Comparison of ENCODE assay signal across 8 cellular contexts in genomic region chr6:149964243-149965190, GRCh38. TPM values are rescaled to one million over a fixed set of nuclear protein-coding genes. Genes with fewer than 3 reads are reported as not detected.
DNase-seq lines count a peak whose midpoint lies in the region; ATAC-seq and TF ChIP-seq lines count a peak whose summit lies in the region.

No MANE protein-coding gene starts in this region.

- peaks cover 98% of the 10 kb centered on the region for H3K27me3 ChIP-seq in HUES6 (ENCODE audit: control insufficient read depth, insufficient read depth, low read length)
- peaks cover 0 to 2% of the 10 kb centered on the region in 2 donors for H3K27me3 ChIP-seq in aorta (ENCODE audit: control insufficient read depth in 1 of 2, insufficient read depth in 2 of 2, low read length in 1 of 2)

- H3K27ac ChIP-seq in HUES6 (ENCODE audit: low read depth, low read length) (no peak overlapping the region), aorta (ENCODE audit: low read depth in 1 of 2, low read length in 2 of 2) (no peak overlapping the region)

- H3K36me3 Mint-ChIP-seq in activated naive CD8-positive, alpha-beta T cell: peaks cover 2% of the 10 kb centered on the region
- H3K36me3 Mint-ChIP-seq in stimulated activated effector memory CD8-positive, alpha-beta T cell treated with anti-CD3 and anti-CD28 coated beads, Interleukin-12 subunit alpha, Interleukin-12 subunit beta, amount 100 ng/mL, for 72 hours: peaks cover 28% of the 10 kb centered on the region

- WGBS in aorta, 2 donors: 2% methylated on average over 111 to 113 of the region's 115 CpGs

- H3K4me1 Mint-ChIP-seq in activated naive CD8-positive, alpha-beta T cell (ENCODE audit: low read depth): peaks cover 23% of the 10 kb centered on the region
- peaks cover 35% of the 10 kb centered on the region for H3K4me1 Mint-ChIP-seq in stimulated activated effector memory CD8-positive, alpha-beta T cell treated with anti-CD3 and anti-CD28 coated beads, Interleukin-12 subunit alpha, Interleukin-12 subunit beta, amount 100 ng/mL, for 72 hours

- peaks cover 49% of the 10 kb centered on the region for H3K27me3 Mint-ChIP-seq in activated naive CD8-positive, alpha-beta T cell

- peak overlapping the region; percentile 60 for H3K4me3 ChIP-seq in AG09309 (ENCODE audit: control insufficient read depth, low read depth, low read length)
- peak overlapping the region; percentile 74 for H3K4me3 ChIP-seq in HUES6 (ENCODE audit: low read depth, low read length)
- peak overlapping the region; percentile 62 for H3K4me3 ChIP-seq in iPS-18c (ENCODE audit: insufficient read depth, low read depth, low read length)
- H3K4me3 ChIP-seq in aorta (ENCODE audit: low read length in 2 of 2): no peak overlapping the region

- peak overlapping the region; percentile 72 for H3K9ac ChIP-seq in HUES6 (ENCODE audit: low read length)

- TF ChIP-seq CTCF in AG09309 (IDR thresholded peaks at IDR 0.05; ENCODE audit: control insufficient read depth, insufficient read depth, low read depth, low read length, missing control alignments): no peak

- intact Hi-C loops in aorta (cut with DNase I): no loop called here

- no peaks in the 10 kb centered on the region for H3K9me3 Mint-ChIP-seq in activated naive CD8-positive, alpha-beta T cell (ENCODE audit: low read depth)
- no peaks in the 10 kb centered on the region for H3K9me3 Mint-ChIP-seq in stimulated activated effector memory CD8-positive, alpha-beta T cell treated with anti-CD3 and anti-CD28 coated beads, Interleukin-12 subunit alpha, Interleukin-12 subunit beta, amount 100 ng/mL, for 72 hours

- H3K4me1 ChIP-seq in HUES6 (ENCODE audit: control insufficient read depth, insufficient read depth, low read length) (peaks cover 10% of the 10 kb centered on the region), aorta (ENCODE audit: control insufficient read depth in 1 of 2, insufficient read depth in 2 of 2, low read length in 2 of 2) (no peaks in the 10 kb centered on the region)

- no peak for ATAC-seq in stimulated activated effector memory CD8-positive, alpha-beta T cell treated with anti-CD3 and anti-CD28 coated beads, Interleukin-12 subunit alpha, Interleukin-12 subunit beta, amount 100 ng/mL, for 72 hours
- no peak for ATAC-seq in aorta (ENCODE audit: low FRiP score)

- H3K9me3 ChIP-seq in HUES6 (ENCODE audit: control insufficient read depth, insufficient read depth, low read depth, low read length) (no peaks in the 10 kb centered on the region), iPS-18c (ENCODE audit: control insufficient read depth, insufficient read depth, low read length) (peaks cover 5% of the 10 kb centered on the region), aorta (ENCODE audit: control insufficient read depth, low read length) (no peaks in the 10 kb centered on the region)

- H3K36me3 ChIP-seq in HUES6 (ENCODE audit: control insufficient read depth, insufficient read depth, low read length) (no peaks in the 10 kb centered on the region), aorta (ENCODE audit: control insufficient read depth in 1 of 2, insufficient read depth in 2 of 2, low read length in 1 of 2) (no peaks in the 10 kb centered on the region)

- H3K27ac Mint-ChIP-seq in activated naive CD8-positive, alpha-beta T cell: peak overlapping the region; percentile 76
- H3K27ac Mint-ChIP-seq in stimulated activated effector memory CD8-positive, alpha-beta T cell treated with anti-CD3 and anti-CD28 coated beads, Interleukin-12 subunit alpha, Interleukin-12 subunit beta, amount 100 ng/mL, for 72 hours: peak overlapping the region; percentile 88

- peak overlapping the region; percentile 92 for H3K4me3 Mint-ChIP-seq in activated naive CD8-positive, alpha-beta T cell
- H3K4me3 Mint-ChIP-seq in stimulated activated effector memory CD8-positive, alpha-beta T cell treated with anti-CD3 and anti-CD28 coated beads, Interleukin-12 subunit alpha, Interleukin-12 subunit beta, amount 100 ng/mL, for 72 hours: peak overlapping the region; percentile 92

- DNase-seq in AG09309 (ENCODE audit: low read depth) (no peak), aorta (no peak), NCI-H524 treated with DMSO at 0.1 percent for 48 hours (lab: John Stamatoyannopoulos, UW) (no peak), superior temporal gyrus (ENCODE audit: extremely low spot score) (no peak)
- no peak for DNase-seq in stimulated activated effector memory CD8-positive, alpha-beta T cell treated with anti-CD3 and anti-CD28 coated beads, Interleukin-12 subunit alpha, Interleukin-12 subunit beta, amount 100 ng/mL, for 72 hours (ENCODE audit: low spot score in 2 of 2)

RNA-seq across cellular contexts. Expression of gene ULBP1, which starts 0.8 kb away (rescaled TPM):
- under 1 TPM in 1 of 2 donors, not detected in 1; 0.13 TPM for total RNA-seq in aorta
- under 1 TPM in 1 of 2 donors, not detected in 1; 0.38 TPM for polyA plus RNA-seq in aorta

RNA-seq across cellular contexts. Expression of gene ULBP2, which starts 22.7 kb away (rescaled TPM):
- total RNA-seq in aorta: under 1 TPM; 0.66 to 0.68 TPM
- under 1 TPM in 1 of 2 donors, not detected in 1; 0.36 TPM for polyA plus RNA-seq in aorta

RNA-seq across cellular contexts. Expression of gene RAET1G, which starts 41.6 kb away (rescaled TPM):
- under 1 TPM in 1 of 2 donors, not detected in 1; 0.99 TPM for total RNA-seq in aorta
- polyA plus RNA-seq in aorta: under 1 TPM in 1 of 2 donors, not detected in 1; 0.64 TPM

Comparison
In these comparisons a context has a peak if more than half of its experiments do, and no peak if none do; other contexts are left out.
1. H3K4me3 ChIP-seq: peak in AG09309 (single experiment), HUES6 (single experiment) and iPS-18c (single experiment); none in aorta (0 of 2).